ENCODE assay signal across 9 cellular contexts in the genomic region with DNA sequence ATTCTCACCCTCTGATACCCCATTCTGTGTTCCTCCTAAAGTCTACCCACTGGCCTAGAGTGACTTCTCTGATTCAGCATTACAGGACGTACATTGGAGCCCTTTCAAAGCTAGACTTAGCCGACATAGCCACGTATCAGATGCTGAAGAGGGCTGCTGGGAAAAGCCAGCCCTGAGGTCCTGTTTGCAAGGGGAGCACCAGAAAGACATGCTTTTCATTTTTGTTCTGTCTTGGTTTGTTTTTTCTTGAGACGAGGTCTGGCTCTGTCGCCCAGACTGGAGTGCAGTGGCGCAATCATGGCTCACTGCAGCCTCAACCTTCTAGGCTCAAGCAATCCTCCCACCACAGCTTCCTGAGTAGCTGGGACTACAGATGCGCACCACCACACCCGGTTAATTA. TPM values are rescaled to one million over a fixed set of nuclear protein-coding genes. Genes with fewer than 3 reads are reported as not detected.
DNase-seq lines count a peak whose midpoint lies in the region; ATAC-seq, FAIRE-seq and TF ChIP-seq lines count a peak whose summit lies in the region.
"Had no signal": no experiment of that assay in that cellular context is flagged by ENCODE, and none has a peak within 500 bp of the region (broad histone marks: within the 10 kb centered on the region; RNA-seq: fewer than 3 reads in every experiment).

No MANE protein-coding gene starts in this region.

- TF ChIP-seq CTCF in ovary (IDR thresholded peaks at IDR 0.05), result no peak
- no peak for TF ChIP-seq CTCF in HepG2 (CRISPR knock-in tag; IDR thresholded peaks at IDR 0.05)

- H4K20me1 ChIP-seq in HepG2 (ENCODE audit: insufficient read depth, low read length), result no peaks in the 10 kb centered on the region

- H3K27ac ChIP-seq in epithelial cell of prostate (peak overlapping the region; percentile 92), ovary (no peak overlapping the region), HepG2 (ENCODE audit: extremely low read length, insufficient read depth, low read length) (no peak overlapping the region)

- H3K36me3 Mint-ChIP-seq in activated CD4-positive, alpha-beta T cell treated with anti-CD3 and anti-CD28 coated beads for 36 hours (ENCODE audit: low read depth), result no peaks in the 10 kb centered on the region
- H3K36me3 Mint-ChIP-seq in T-cell, result no peaks in the 10 kb centered on the region

- intact Hi-C loops in activated CD4-positive, alpha-beta T cell treated with anti-CD3 and anti-CD28 coated beads for 36 hours (cut with DNase I, micrococcal nuclease), result no loop called here
- intact Hi-C loops in ovary (cut with DNase I) (loop anchor here in 1 of 4 donors (5.0 kb wide), 1 partner anchor 73 kb away; no protein-coding TSS in a partner anchor), HepG2 (cut with micrococcal nuclease; ENCODE audit: unreplicated experiment) (no loop called here)

- H3K9me3 ChIP-seq in ovary (no peaks in the 10 kb centered on the region), HepG2 (ENCODE audit: low read length) (no peaks in the 10 kb centered on the region)

- BruUV-seq in HepG2 (replicated peaks; lab: Mats Ljungman, UMichigan), result no TSS peak

- TF ChIP-seq EP300 in ovary (IDR thresholded peaks at IDR 0.05), result no peak
- TF ChIP-seq EP300 in HepG2 (IDR thresholded peaks at IDR 0.05; ENCODE audit: low read depth in 2 of 2, low read length in 2 of 2), result no peak
- no peak for TF ChIP-seq EP300 in HepG2 (CRISPR knock-in tag; IDR thresholded peaks at IDR 0.05; ENCODE audit: borderline replicate concordance)

- H3K4me2 ChIP-seq in HepG2 (ENCODE audit: low read depth, low read length), result no peak overlapping the region

- H3K9ac ChIP-seq in HepG2 (ENCODE audit: insufficient read depth, low read depth, low read length), result no peak overlapping the region

- no peaks in the 10 kb centered on the region for H3K27me3 Mint-ChIP-seq in activated CD4-positive, alpha-beta T cell treated with anti-CD3 and anti-CD28 coated beads for 36 hours
- H3K27me3 Mint-ChIP-seq in T-cell, result no peaks in the 10 kb centered on the region
- H3K27me3 Mint-ChIP-seq in stimulated activated naive CD8-positive, alpha-beta T cell treated with anti-CD3 and anti-CD28 coated beads, Interleukin-15, amount 100 ng/mL, for 72 hours, result no peaks in the 10 kb centered on the region

- H3K4me1 ChIP-seq in ovary (ENCODE audit: insufficient read depth), result peaks cover 3% of the 10 kb centered on the region
- H3K4me1 ChIP-seq in HepG2 (ENCODE audit: insufficient read depth, low read length), result peaks cover 29% of the 10 kb centered on the region

- H3K27ac Mint-ChIP-seq in activated CD4-positive, alpha-beta T cell treated with anti-CD3 and anti-CD28 coated beads for 36 hours, result peak overlapping the region; percentile 76
- H3K27ac Mint-ChIP-seq in T-cell, result peak overlapping the region; percentile 97 to 99
- peak overlapping the region in 1 of 2 donors; percentile 65 for H3K27ac Mint-ChIP-seq in stimulated activated naive CD8-positive, alpha-beta T cell treated with anti-CD3 and anti-CD28 coated beads, Interleukin-15, amount 100 ng/mL, for 72 hours

- H2AFZ ChIP-seq in HepG2 (ENCODE audit: low read length), result no peak overlapping the region

- no peaks in the 10 kb centered on the region for H3K79me2 ChIP-seq in HepG2 (ENCODE audit: insufficient read depth, low read length)

- TF ChIP-seq POLR2A in ovary (IDR thresholded peaks at IDR 0.05) (no peak), HepG2 (IDR thresholded peaks at IDR 0.05; ENCODE audit: insufficient read depth in 1 of 2, low read depth in 2 of 2, low read length in 2 of 2) (no peak)

- WGBS in ovary, 3 donors, result 36 to 45% (median 40%) methylated on average over 8 of the region's 8 CpGs
- 38% methylated on average over 8 of the region's 8 CpGs for WGBS in HepG2 (ENCODE audit: low lambda C conversion rate)

- H3K36me3 ChIP-seq in ovary, result no peaks in the 10 kb centered on the region
- H3K36me3 ChIP-seq in HepG2 (replicated peaks in 1 of 2; ENCODE audit: control insufficient read depth in 1 of 2, insufficient read depth in 2 of 2, low read length in 2 of 2), result no peaks in the 10 kb centered on the region

- FAIRE-seq in HepG2 (lab: Jason Lieb, UNC), result no peak

- CTCF ChIA-PET in activated CD4-positive, alpha-beta T cell treated with anti-CD3 and anti-CD28 coated beads for 36 hours (lab: Charles Lee), result interaction anchor here (0.8 to 8.4 kb wide), 5 partner anchors 14 to 282 kb away, joined by 3 to 105 read pairs (median 6); partner anchors contain the start of genes C19orf53 and MRI1
- CTCF ChIA-PET in T-cell (lab: Charles Lee) (interaction anchor here in 1 of 2 donors (0.6 to 2.7 kb wide), 3 partner anchors 22 to 73 kb away, joined by 3 to 31 read pairs (median 4); no protein-coding TSS in a partner anchor), HepG2 (lab: Yijun Ruan, JAX; ENCODE audit: low intra/inter-chr PET ratio, low total read pairs) (interaction anchor here (0.9 kb wide), 1 partner anchor 73 kb away, joined by 4 read pairs; no protein-coding TSS in a partner anchor)

- peak; percentile 18 for ATAC-seq in activated CD4-positive, alpha-beta T cell treated with anti-CD3 and anti-CD28 coated beads for 36 hours
- ATAC-seq in T-cell (replicated peaks in 1 of 4) (peak; percentile 21 to 50 (median 41)), HG03457 (IDR thresholded peaks at IDR 0.05; ENCODE audit: unreplicated experiment) (no peak), HepG2 (no peak)
- ATAC-seq in stimulated activated naive CD8-positive, alpha-beta T cell treated with anti-CD3 and anti-CD28 coated beads, Interleukin-15, amount 100 ng/mL, for 72 hours, result no peak

- peak; percentile 33 for DNase-seq in activated CD4-positive, alpha-beta T cell treated with anti-CD3 and anti-CD28 coated beads for 36 hours
- DNase-seq in activated CD4-positive, alpha-beta T cell treated with anti-CD3 and anti-CD28 coated beads for 4 hours, result no peak
- peak in 18 of 34 experiments; percentile 17 to 44 (median 34) for DNase-seq in T-cell
- DNase-seq in epithelial cell of prostate (ENCODE audit: low read depth, low spot score), result no peak
- no peak for DNase-seq in stimulated activated naive CD8-positive, alpha-beta T cell treated with anti-CD3 and anti-CD28 coated beads, Interleukin-15, amount 100 ng/mL, for 72 hours
- no peak for DNase-seq in ovary
- no peak for DNase-seq in HepG2 (ENCODE audit: low spot score)
- DNase-seq: Karpas-422 had no signal

- peaks cover 29% of the 10 kb centered on the region for H3K4me1 Mint-ChIP-seq in activated CD4-positive, alpha-beta T cell treated with anti-CD3 and anti-CD28 coated beads for 36 hours
- H3K4me1 Mint-ChIP-seq in T-cell, result peaks cover 37 to 47% (median 43%) of the 10 kb centered on the region in 3 donors
- peaks cover 45% of the 10 kb centered on the region for H3K4me1 Mint-ChIP-seq in stimulated activated naive CD8-positive, alpha-beta T cell treated with anti-CD3 and anti-CD28 coated beads, Interleukin-15, amount 100 ng/mL, for 72 hours

- POLR2A ChIA-PET in activated CD4-positive, alpha-beta T cell treated with anti-CD3 and anti-CD28 coated beads for 36 hours (lab: Charles Lee), result interaction anchor here (0.6 kb wide), 1 partner anchor 73 kb away, joined by 3 read pairs; no protein-coding TSS in a partner anchor
- POLR2A ChIA-PET in T-cell (lab: Charles Lee) (interaction anchor here (0.5 to 1.8 kb wide), 5 partner anchors 9 to 81 kb away, joined by 3 to 10 read pairs (median 6); no protein-coding TSS in a partner anchor), HepG2 (lab: Yijun Ruan, JAX) (interaction anchor here (0.6 to 1.4 kb wide), 2 partner anchors 10 to 709 kb away, joined by 3 read pairs; no protein-coding TSS in a partner anchor)

- no peaks in the 10 kb centered on the region for H3K27me3 ChIP-seq in ovary
- H3K27me3 ChIP-seq in HepG2 (ENCODE audit: control insufficient read depth in 1 of 2, insufficient read depth in 2 of 2, low read length in 2 of 2), result 0 out of 5 replicates have a peak, but pooled peaks cover 0 to 2% of the 10 kb centered on the region in 2 experiments

- TF ChIP-seq RAD21 in HepG2 (CRISPR knock-in tag; IDR thresholded peaks at IDR 0.05), result no peak

- in situ Hi-C loops in HepG2 (cut with HindIII; ENCODE audit: extremely low pct_ligation_motif_present, low pct_unique_long_range_greater_than_20kb), result no loop called here

- H3K4me3 Mint-ChIP-seq in activated CD4-positive, alpha-beta T cell treated with anti-CD3 and anti-CD28 coated beads for 36 hours, result no peak overlapping the region
- peak overlapping the region; percentile 46 to 89 (median 56) for H3K4me3 Mint-ChIP-seq in T-cell
- H3K4me3 Mint-ChIP-seq in stimulated activated naive CD8-positive, alpha-beta T cell treated with anti-CD3 and anti-CD28 coated beads, Interleukin-15, amount 100 ng/mL, for 72 hours, result peak overlapping the region; percentile 3 to 31

- H3K4me3 ChIP-seq in ovary (no peak overlapping the region), HepG2 (replicated peaks in 1 of 3; ENCODE audit: insufficient read depth in 1 of 3, low read depth in 2 of 3, low read length in 3 of 3) (no peak overlapping the region)

- no peaks in the 10 kb centered on the region for H3K9me3 Mint-ChIP-seq in activated CD4-positive, alpha-beta T cell treated with anti-CD3 and anti-CD28 coated beads for 36 hours (ENCODE audit: low read depth)
- H3K9me3 Mint-ChIP-seq in T-cell, result no peaks in the 10 kb centered on the region
- no peaks in the 10 kb centered on the region for H3K9me3 Mint-ChIP-seq in stimulated activated naive CD8-positive, alpha-beta T cell treated with anti-CD3 and anti-CD28 coated beads, Interleukin-15, amount 100 ng/mL, for 72 hours

RNA-seq across cellular contexts. Expression of gene ZSWIM4, which starts 6.3 kb away (rescaled TPM):
- 1 to 10 TPM; 5.6 to 5.8 TPM for total RNA-seq in activated CD4-positive, alpha-beta T cell treated with anti-CD3 and anti-CD28 coated beads for 36 hours
- 1 to 10 TPM; 5.4 to 9.8 (median 9.0) TPM for total RNA-seq in T-cell
- total RNA-seq in ovary, result 1 to 10 TPM; 2.6 to 7.9 (median 4.6) TPM
- polyA plus RNA-seq in ovary, result 1 to 10 TPM; 1.2 to 3.8 TPM
- total RNA-seq in HepG2 (2016; rRNA removed; fragmentation: Illumina TruSeq; extraction: Trizol), result 0.27 and 0.33 TPM in 2 replicates
- 0.10 and 0.35 TPM in 2 replicates for total RNA-seq in HepG2 (2016; cell fraction: cytosol; rRNA removed; fragmentation: Illumina TruSeq; extraction: Trizol; ENCODE audit: low read depth)
- total RNA-seq in HepG2 (2016; cell fraction: insoluble cytoplasmic fraction; rRNA removed; fragmentation: Illumina TruSeq; extraction: Trizol), result 0.22 and 0.28 TPM in 2 replicates
- total RNA-seq in HepG2 (2016; cell fraction: membrane; rRNA removed; fragmentation: Illumina TruSeq; extraction: Trizol), result 0.09 and 0.14 TPM in 2 replicates
- 0.28 and 0.37 TPM in 2 replicates for total RNA-seq in HepG2 (2016; cell fraction: nucleus; rRNA removed; fragmentation: Illumina TruSeq; extraction: Trizol)
- 0.86 and 1.8 TPM in 2 replicates for polyA plus RNA-seq in HepG2 (2011; rRNA removed)
- 0.91 and 1.2 TPM in 2 replicates for polyA plus RNA-seq in HepG2 (2011; cell fraction: cytosol; rRNA removed)
- 3.4 and 3.5 TPM in 2 replicates for polyA plus RNA-seq in HepG2 (2011; cell fraction: nucleus; rRNA removed)
- 1.5 and 2.1 TPM in 2 replicates for polyA plus RNA-seq in HepG2 (2012)
- 0.02 TPM in 1 of 2 replicates, not detected in the other for polyA plus RNA-seq in HepG2 (2016; cell fraction: cytosol; fragmentation: Illumina TruSeq; extraction: Trizol; ENCODE audit: low read depth)
- polyA plus RNA-seq in HepG2 (2016; cell fraction: insoluble cytoplasmic fraction; fragmentation: Illumina TruSeq; extraction: Trizol; ENCODE audit: low read depth), result 0.38 and 0.45 TPM in 2 replicates
- polyA plus RNA-seq in HepG2 (2016; cell fraction: membrane; fragmentation: Illumina TruSeq; extraction: Trizol; ENCODE audit: low read depth), result 0.14 and 0.20 TPM in 2 replicates
- polyA plus RNA-seq in HepG2 (2016; cell fraction: nucleus; fragmentation: Illumina TruSeq; extraction: Trizol; ENCODE audit: insufficient read depth, low read depth), result 0.48 and 0.55 TPM in 2 replicates
- 1.7 and 5.3 TPM in 2 replicates for polyA minus RNA-seq in HepG2 (2011; rRNA and poly(A)+ RNA removed; ENCODE audit: low replicate concordance)
- 2.5 and 2.7 TPM in 2 replicates for polyA minus RNA-seq in HepG2 (2011; cell fraction: cytosol; rRNA and poly(A)+ RNA removed)
- 2.1 and 2.4 TPM in 2 replicates for polyA minus RNA-seq in HepG2 (2011; cell fraction: nucleus; rRNA and poly(A)+ RNA removed)

RNA-seq across cellular contexts. Expression of gene C19orf53, which starts 14.7 kb away (rescaled TPM):
- 100 to 1,000 TPM; 115 to 142 TPM for total RNA-seq in activated CD4-positive, alpha-beta T cell treated with anti-CD3 and anti-CD28 coated beads for 36 hours
- total RNA-seq in T-cell (10 to 100 TPM; 69.7 to 82.1 (median 76.8) TPM), ovary (100 to 1,000 TPM in 2 of 7 donors, 10 to 100 TPM in 5; 76.4 to 298 (median 91.3) TPM), HepG2 (2016; rRNA removed; fragmentation: Illumina TruSeq; extraction: Trizol) (127 and 129 TPM in 2 replicates)
- polyA plus RNA-seq in ovary (100 to 1,000 TPM in 1 of 2 donors, 10 to 100 TPM in 1; 62.5 to 156 TPM), HepG2 (2011; rRNA removed) (130 and 154 TPM in 2 replicates)
- total RNA-seq in HepG2 (2016; cell fraction: cytosol; rRNA removed; fragmentation: Illumina TruSeq; extraction: Trizol; ENCODE audit: low read depth), result 100 and 107 TPM in 2 replicates
- total RNA-seq in HepG2 (2016; cell fraction: insoluble cytoplasmic fraction; rRNA removed; fragmentation: Illumina TruSeq; extraction: Trizol), result 120 and 139 TPM in 2 replicates
- total RNA-seq in HepG2 (2016; cell fraction: membrane; rRNA removed; fragmentation: Illumina TruSeq; extraction: Trizol), result 129 and 137 TPM in 2 replicates
- total RNA-seq in HepG2 (2016; cell fraction: nucleus; rRNA removed; fragmentation: Illumina TruSeq; extraction: Trizol), result 38.1 and 46.3 TPM in 2 replicates
- polyA plus RNA-seq in HepG2 (2011; cell fraction: cytosol; rRNA removed), result 136 and 140 TPM in 2 replicates
- polyA plus RNA-seq in HepG2 (2011; cell fraction: nucleus; rRNA removed), result 41.3 and 46.6 TPM in 2 replicates
- 81.4 and 137 TPM in 2 replicates for polyA plus RNA-seq in HepG2 (2012)
- polyA plus RNA-seq in HepG2 (2016; cell fraction: cytosol; fragmentation: Illumina TruSeq; extraction: Trizol; ENCODE audit: low read depth), result 129 and 144 TPM in 2 replicates
- 157 and 159 TPM in 2 replicates for polyA plus RNA-seq in HepG2 (2016; cell fraction: insoluble cytoplasmic fraction; fragmentation: Illumina TruSeq; extraction: Trizol; ENCODE audit: low read depth)
- polyA plus RNA-seq in HepG2 (2016; cell fraction: membrane; fragmentation: Illumina TruSeq; extraction: Trizol; ENCODE audit: low read depth), result 161 and 164 TPM in 2 replicates
- 79.1 and 91.5 TPM in 2 replicates for polyA plus RNA-seq in HepG2 (2016; cell fraction: nucleus; fragmentation: Illumina TruSeq; extraction: Trizol; ENCODE audit: insufficient read depth, low read depth)
- 66.1 and 174 TPM in 2 replicates for polyA minus RNA-seq in HepG2 (2011; rRNA and poly(A)+ RNA removed; ENCODE audit: low replicate concordance)
- polyA minus RNA-seq in HepG2 (2011; cell fraction: cytosol; rRNA and poly(A)+ RNA removed), result 29.3 and 33.8 TPM in 2 replicates
- polyA minus RNA-seq in HepG2 (2011; cell fraction: nucleus; rRNA and poly(A)+ RNA removed), result 14.4 and 17.7 TPM in 2 replicates

RNA-seq across cellular contexts. Expression of gene MRI1, which starts 24.7 kb away (rescaled TPM):
- total RNA-seq in activated CD4-positive, alpha-beta T cell treated with anti-CD3 and anti-CD28 coated beads for 36 hours, result 10 to 100 TPM; 35.9 to 39.9 TPM
- 100 to 1,000 TPM in 2 of 5 donors, 10 to 100 TPM in 3; 37.6 to 107 (median 94.3) TPM for total RNA-seq in T-cell
- total RNA-seq in ovary, result 10 to 100 TPM; 27.5 to 52.6 (median 43.1) TPM
- 10 to 100 TPM; 13.9 to 34.2 TPM for polyA plus RNA-seq in ovary
- 15.3 and 20.1 TPM in 2 replicates for total RNA-seq in HepG2 (2016; rRNA removed; fragmentation: Illumina TruSeq; extraction: Trizol)
- 2.2 and 3.3 TPM in 2 replicates for total RNA-seq in HepG2 (2016; cell fraction: cytosol; rRNA removed; fragmentation: Illumina TruSeq; extraction: Trizol; ENCODE audit: low read depth)
- 15.0 and 19.2 TPM in 2 replicates for total RNA-seq in HepG2 (2016; cell fraction: insoluble cytoplasmic fraction; rRNA removed; fragmentation: Illumina TruSeq; extraction: Trizol)
- total RNA-seq in HepG2 (2016; cell fraction: membrane; rRNA removed; fragmentation: Illumina TruSeq; extraction: Trizol), result 5.4 and 5.5 TPM in 2 replicates
- total RNA-seq in HepG2 (2016; cell fraction: nucleus; rRNA removed; fragmentation: Illumina TruSeq; extraction: Trizol), result 16.8 and 19.8 TPM in 2 replicates
- 20.6 and 27.7 TPM in 2 replicates for polyA plus RNA-seq in HepG2 (2011; rRNA removed)
- 11.3 and 15.1 TPM in 2 replicates for polyA plus RNA-seq in HepG2 (2011; cell fraction: cytosol; rRNA removed)
- polyA plus RNA-seq in HepG2 (2011; cell fraction: nucleus; rRNA removed), result 130 and 140 TPM in 2 replicates
- 9.3 and 11.3 TPM in 2 replicates for polyA plus RNA-seq in HepG2 (2012)
- 2.0 and 2.1 TPM in 2 replicates for polyA plus RNA-seq in HepG2 (2016; cell fraction: cytosol; fragmentation: Illumina TruSeq; extraction: Trizol; ENCODE audit: low read depth)
- polyA plus RNA-seq in HepG2 (2016; cell fraction: insoluble cytoplasmic fraction; fragmentation: Illumina TruSeq; extraction: Trizol; ENCODE audit: low read depth), result 14.4 and 15.2 TPM in 2 replicates
- 3.7 TPM in 2 replicates for polyA plus RNA-seq in HepG2 (2016; cell fraction: membrane; fragmentation: Illumina TruSeq; extraction: Trizol; ENCODE audit: low read depth)
- polyA plus RNA-seq in HepG2 (2016; cell fraction: nucleus; fragmentation: Illumina TruSeq; extraction: Trizol; ENCODE audit: insufficient read depth, low read depth), result 38.8 and 42.1 TPM in 2 replicates
- 31.0 and 50.1 TPM in 2 replicates for polyA minus RNA-seq in HepG2 (2011; rRNA and poly(A)+ RNA removed; ENCODE audit: low replicate concordance)
- 12.0 and 12.5 TPM in 2 replicates for polyA minus RNA-seq in HepG2 (2011; cell fraction: cytosol; rRNA and poly(A)+ RNA removed)
- 12.9 and 13.9 TPM in 2 replicates for polyA minus RNA-seq in HepG2 (2011; cell fraction: nucleus; rRNA and poly(A)+ RNA removed)

Comparison
In these comparisons a context has a peak if more than half of its experiments do, and no peak if none do; other contexts are left out.
1. DNase-seq: peak in activated CD4-positive, alpha-beta T cell treated with anti-CD3 and anti-CD28 coated beads for 36 hours (single experiment) and T-cell (18 of 34); none in activated CD4-positive, alpha-beta T cell treated with anti-CD3 and anti-CD28 coated beads for 4 hours (0 of 2), epithelial cell of prostate (single experiment), stimulated activated naive CD8-positive, alpha-beta T cell treated with anti-CD3 and anti-CD28 coated beads, Interleukin-15, amount 100 ng/mL, for 72 hours (0 of 2), ovary (0 of 5) and HepG2 (single experiment).
2. ATAC-seq: peak in activated CD4-positive, alpha-beta T cell treated with anti-CD3 and anti-CD28 coated beads for 36 hours (single experiment) and T-cell (4 of 4); none in stimulated activated naive CD8-positive, alpha-beta T cell treated with anti-CD3 and anti-CD28 coated beads, Interleukin-15, amount 100 ng/mL, for 72 hours (single experiment), HG03457 (single experiment) and HepG2 (single experiment).